In genomic region chr1:16944038-16944437, GRCh38 we compare ENCODE assay signal across 22 cellular contexts. TPM values are rescaled to one million over a fixed set of nuclear protein-coding genes. Genes with fewer than 3 reads are reported as not detected.
"Had no signal": no experiment of that assay in that cellular context is flagged by ENCODE, and none has a peak within 500 bp of the region (broad histone marks: within the 10 kb centered on the region; RNA-seq: fewer than 3 reads in every experiment).

No MANE protein-coding gene starts in this region.

- H3K27ac ChIP-seq: esophagus muscularis mucosa, foreskin keratinocyte, gastroesophageal sphincter, heart left ventricle, hepatocyte, left lung, lower lobe of right lung had no signal

- H3K27me3 ChIP-seq: esophagus muscularis mucosa, foreskin keratinocyte, gastroesophageal sphincter, heart left ventricle, hepatocyte, left lung had no signal

- H3K4me1 ChIP-seq: gastroesophageal sphincter, left lung, lower lobe of right lung had no signal

- H3K4me3 ChIP-seq: esophagus muscularis mucosa, gastroesophageal sphincter, heart left ventricle, hepatocyte, left lung, lower lobe of right lung had no signal

- H3K9me3 ChIP-seq: esophagus muscularis mucosa, gastroesophageal sphincter, heart left ventricle, left lung, lower lobe of right lung had no signal

- H2AFZ ChIP-seq: hepatocyte had no signal

- H3K27me3 Mint-ChIP-seq: dendritic cell treated with granulocyte-macrophage colony-stimulating factor and Interleukin-4, amounts not matched to agents 40 ng/mL and 50 ng/mL, for 4 days; naive thymus-derived CD4-positive, alpha-beta T cell had no signal

- H3K4me3 Mint-ChIP-seq: dendritic cell treated with granulocyte-macrophage colony-stimulating factor and Interleukin-4, amounts not matched to agents 40 ng/mL and 50 ng/mL, for 4 days; immature natural killer cell; naive thymus-derived CD4-positive, alpha-beta T cell had no signal

- H3K27ac Mint-ChIP-seq: dendritic cell treated with granulocyte-macrophage colony-stimulating factor and Interleukin-4, amounts not matched to agents 40 ng/mL and 50 ng/mL, for 4 days; immature natural killer cell had no signal

- ATAC-seq: foreskin keratinocyte; gastroesophageal sphincter; left cardiac atrium; left lung; lower lobe of right lung; naive thymus-derived CD4-positive, alpha-beta T cell had no signal

- DNase-seq: cortex of kidney; effector CD8-positive, alpha-beta T cell; foreskin keratinocyte; heart left ventricle; hypothalamus; immature natural killer cell; islet precursor cell; left cardiac atrium; left lung; left ventricle myocardium superior; lower lobe of right lung; mesendoderm; midbrain; naive thymus-derived CD4-positive, alpha-beta T cell had no signal

- H3K4me1 Mint-ChIP-seq: immature natural killer cell had no signal

- H3K4me2 ChIP-seq: hepatocyte had no signal

- H3K9me3 Mint-ChIP-seq: dendritic cell treated with granulocyte-macrophage colony-stimulating factor and Interleukin-4, amounts not matched to agents 40 ng/mL and 50 ng/mL, for 4 days; immature natural killer cell; naive thymus-derived CD4-positive, alpha-beta T cell had no signal

RNA-seq across cellular contexts. Expression of gene MFAP2, which starts 36.4 kb away (rescaled TPM):
- total RNA-seq: mononuclear cell; naive thymus-derived CD4-positive, alpha-beta T cell had no signal
- polyA plus RNA-seq: immature natural killer cell had no signal

RNA-seq across cellular contexts. Expression of gene RNU1-2, which starts 48.3 kb away (rescaled TPM):
- total RNA-seq: fibroblast of villous mesenchyme had no signal
- polyA plus RNA-seq: esophagus; fibroblast of lung; foreskin keratinocyte; heart left ventricle; hepatocyte; naive thymus-derived CD4-positive, alpha-beta T cell had no signal
